In the genomic region with DNA sequence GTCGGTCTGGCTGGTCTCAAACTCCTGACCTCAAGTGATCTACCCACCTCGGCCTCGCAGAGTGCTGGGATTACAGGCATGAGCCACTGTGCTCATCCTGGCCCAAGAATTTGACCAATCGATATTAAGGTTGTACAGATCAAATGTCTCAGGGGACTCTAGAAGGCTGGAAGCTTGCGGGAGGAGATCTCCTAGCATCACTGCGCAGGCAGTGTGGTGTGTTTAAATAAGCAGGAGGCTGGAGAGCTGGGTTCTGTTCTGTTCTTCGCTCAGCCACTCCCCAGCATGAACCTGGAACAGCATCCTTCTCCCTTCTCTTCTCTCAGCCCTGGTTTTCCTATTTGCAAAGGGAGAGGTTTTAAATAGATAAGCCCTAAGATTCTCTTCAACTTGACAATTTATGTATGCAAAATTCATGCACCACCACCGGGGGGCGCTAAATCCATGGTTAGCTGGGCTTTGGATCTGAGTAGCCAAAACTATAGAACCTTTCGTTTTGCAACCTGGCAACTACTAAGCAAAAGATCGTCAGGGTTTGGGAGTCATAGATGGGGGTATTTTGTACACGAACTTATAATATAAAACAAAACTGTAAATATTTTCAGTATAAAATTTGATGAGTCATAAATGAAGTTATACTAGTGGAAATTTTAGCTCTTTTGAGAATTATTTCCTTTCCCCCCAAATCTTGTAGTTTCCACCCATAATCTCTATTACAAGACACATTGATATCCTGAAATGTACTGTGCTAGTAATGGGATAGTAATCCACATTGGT, we compare ENCODE assay signal across 8 cellular contexts.
A peak's percentile ranks its signal among the peaks of the same experiment; 100 is the strongest.
DNase-seq lines count a peak whose midpoint lies in the region; ATAC-seq and TF ChIP-seq lines count a peak whose summit lies in the region.

No MANE protein-coding gene starts in this region.

- no peak overlapping the region for H3K4me3 ChIP-seq in A673 (ENCODE audit: low read depth, low read length, poor library complexity, severe bottlenecking)
- H3K4me3 ChIP-seq in adrenal gland: peak overlapping the region in 1 of 4 donors; percentile 42
- H3K4me3 ChIP-seq in vagina: no peak overlapping the region

- CTCF ChIA-PET in A673 (lab: Charles Lee): interaction anchor here (1.1 kb wide), 2 partner anchors 60 to 152 kb away, joined by 3 to 6 read pairs; no protein-coding TSS in a partner anchor

- H3K4me1 ChIP-seq in A673 (ENCODE audit: insufficient read depth, low read length, poor library complexity, severe bottlenecking): no peaks in the 10 kb centered on the region
- H3K4me1 ChIP-seq in adrenal gland (replicated peaks in 1 of 2): peaks cover 4 to 9% of the 10 kb centered on the region in 2 donors
- H3K4me1 ChIP-seq in vagina: peaks cover 9% of the 10 kb centered on the region

- BruUV-seq in A673 (replicated peaks; lab: Mats Ljungman, UMichigan): no TSS peak

- intact Hi-C loops in A673 (cut with micrococcal nuclease; ENCODE audit: unreplicated experiment): loop anchor here (1.0 to 2.0 kb wide), 2 partner anchors 152 to 603 kb away; no protein-coding TSS in a partner anchor
- intact Hi-C loops in adrenal gland (cut with DNase I): loop anchor here (5.0 kb wide), 2 partner anchors 154 to 604 kb away; no protein-coding TSS in a partner anchor
- intact Hi-C loops in left cardiac atrium (cut with DNase I): loop anchor here (1.0 to 5.0 kb wide), 4 partner anchors 151 to 604 kb away; no protein-coding TSS in a partner anchor
- intact Hi-C loops in vagina (cut with DNase I): loop anchor here (2.0 kb wide), 1 partner anchor 153 kb away; no protein-coding TSS in a partner anchor

- TF ChIP-seq CTCF in A673 (conservative IDR thresholded peaks at IDR 0.05; ENCODE audit: low read depth, low read length): peak; percentile 86
- TF ChIP-seq CTCF in adrenal gland (IDR thresholded peaks at IDR 0.05): peak; percentile 87 to 93 (median 88)
- TF ChIP-seq CTCF in vagina (IDR thresholded peaks at IDR 0.05): peak; percentile 60 to 82 (median 61)

- H3K36me3 ChIP-seq in A673 (ENCODE audit: insufficient read depth, low read length, poor library complexity, severe bottlenecking) (no peaks in the 10 kb centered on the region), adrenal gland (replicated peaks in 1 of 2) (no peaks in the 10 kb centered on the region), vagina (no peaks in the 10 kb centered on the region)

- no peak overlapping the region for H3K27ac ChIP-seq in A673 (ENCODE audit: low read depth, low read length, poor library complexity, severe bottlenecking)
- H3K27ac ChIP-seq in adrenal gland: peak overlapping the region in 4 of 5 donors; percentile 7 to 64 (median 36)
- H3K27ac ChIP-seq in vagina: no peak overlapping the region

- POLR2A ChIA-PET in A673 (lab: Charles Lee; ENCODE audit: low non-redundant PET): no interaction called here

- WGBS in adrenal gland, 4 donors: 50 to 52% (median 51%) methylated on average over 12 of the region's 12 CpGs

- H3K27me3 ChIP-seq in A673 (replicated peaks; ENCODE audit: insufficient read depth, low read depth, low read length, poor library complexity) (no peaks in the 10 kb centered on the region), adrenal gland (no peaks in the 10 kb centered on the region), vagina (no peaks in the 10 kb centered on the region)

- TF ChIP-seq POLR2A in adrenal gland (IDR thresholded peaks at IDR 0.05) (no peak), vagina (IDR thresholded peaks at IDR 0.05) (no peak)

- ATAC-seq in GM18867 (IDR thresholded peaks at IDR 0.05; ENCODE audit: unreplicated experiment) (peak; percentile 54), left cardiac atrium (peak; percentile 61 to 78)

- DNase-seq in A673 (ENCODE audit: low spot score) (peak; percentile 78), NCI-H1092 treated with DMSO at 0.1 percent for 48 hours (lab: John Stamatoyannopoulos, UW) (peak; percentile 46), T-helper 1 cell (peak; percentile 44 to 78 (median 65)), adrenal gland (peak; percentile 82 to 95 (median 87)), left cardiac atrium (peak; percentile 73), renal cortical epithelial cell (ENCODE audit: low read depth) (peak; percentile 59), vagina (ENCODE audit: extremely low spot score in 2 of 2) (no peak)

- H3K9me3 ChIP-seq in A673 (ENCODE audit: low read depth, low read length, poor library complexity, severe bottlenecking): no peaks in the 10 kb centered on the region
- no peaks in the 10 kb centered on the region for H3K9me3 ChIP-seq in adrenal gland (replicated peaks in 1 of 3)
- no peaks in the 10 kb centered on the region for H3K9me3 ChIP-seq in vagina

Comparison
In these comparisons a context has a peak if more than half of its experiments do, and no peak if none do; other contexts are left out.
1. DNase-seq: peak in A673 (single experiment), NCI-H1092 treated with DMSO at 0.1 percent for 48 hours (single experiment), T-helper 1 cell (5 of 5), adrenal gland (7 of 7), left cardiac atrium (single experiment) and renal cortical epithelial cell (single experiment); none in vagina (0 of 2).
2. H3K27ac ChIP-seq: peak in adrenal gland (4 of 5); none in A673 (single experiment) and vagina (single experiment).
3. Peak in every context shown above with its lines, with median percentiles within 50 percentile points of each other: CTCF ChIP-seq.